16 cellular contexts compared by ENCODE assay signal in genomic region chr3:50830451-50830850, GRCh38.
DNase-seq lines count a peak whose midpoint lies in the region; ATAC-seq lines count a peak whose summit lies in the region.
"Had no signal": no experiment of that assay in that cellular context is flagged by ENCODE, and none has a peak within 500 bp of the region (broad histone marks: within the 10 kb centered on the region; RNA-seq: fewer than 3 reads in every experiment).

No MANE protein-coding gene starts in this region.

- DNase-seq in SK-MEL-5 (ENCODE audit: low read depth, low spot score) (peak; percentile 15), globus pallidus (ENCODE audit: low spot score) (peak; percentile 91), middle frontal gyrus (ENCODE audit: extremely low spot score, low spot score) (peak; percentile 32), NCI-H1436 (lab: John Stamatoyannopoulos, UW) (no peak), COR-L47 (lab: John Stamatoyannopoulos, UW) (no peak)
- DNase-seq: CD4-positive, alpha-beta memory T cell; DMS153; KG1; NCI-H1092 treated with DMSO at 0.1 percent for 48 hours; NCI-H2029 treated with DMSO at 0.1 percent for 48 hours; NCI-H2171 treated with DMSO at 0.1 percent for 48 hours; NCI-H524 treated with DMSO at 0.1 percent for 48 hours; NCI-H82; Peyer's patch had no signal

- ATAC-seq in HG03378 (IDR thresholded peaks at IDR 0.05; ENCODE audit: unreplicated experiment) (no peak), HG02884 (IDR thresholded peaks at IDR 0.05; ENCODE audit: unreplicated experiment) (no peak)

- in situ Hi-C loops in SK-MEL-5 (cut with HindIII; ENCODE audit: low pct_unique_long_range_greater_than_20kb, low sequenced_read_pairs): no loop called here

Comparison
In these comparisons a context has a peak if more than half of its experiments do, and no peak if none do; other contexts are left out.
1. DNase-seq: peak in SK-MEL-5 (single experiment), globus pallidus (single experiment) and middle frontal gyrus (single experiment); none in NCI-H1436 (single experiment) and COR-L47 (single experiment).